9 cellular contexts compared by ENCODE assay signal in the genomic region with DNA sequence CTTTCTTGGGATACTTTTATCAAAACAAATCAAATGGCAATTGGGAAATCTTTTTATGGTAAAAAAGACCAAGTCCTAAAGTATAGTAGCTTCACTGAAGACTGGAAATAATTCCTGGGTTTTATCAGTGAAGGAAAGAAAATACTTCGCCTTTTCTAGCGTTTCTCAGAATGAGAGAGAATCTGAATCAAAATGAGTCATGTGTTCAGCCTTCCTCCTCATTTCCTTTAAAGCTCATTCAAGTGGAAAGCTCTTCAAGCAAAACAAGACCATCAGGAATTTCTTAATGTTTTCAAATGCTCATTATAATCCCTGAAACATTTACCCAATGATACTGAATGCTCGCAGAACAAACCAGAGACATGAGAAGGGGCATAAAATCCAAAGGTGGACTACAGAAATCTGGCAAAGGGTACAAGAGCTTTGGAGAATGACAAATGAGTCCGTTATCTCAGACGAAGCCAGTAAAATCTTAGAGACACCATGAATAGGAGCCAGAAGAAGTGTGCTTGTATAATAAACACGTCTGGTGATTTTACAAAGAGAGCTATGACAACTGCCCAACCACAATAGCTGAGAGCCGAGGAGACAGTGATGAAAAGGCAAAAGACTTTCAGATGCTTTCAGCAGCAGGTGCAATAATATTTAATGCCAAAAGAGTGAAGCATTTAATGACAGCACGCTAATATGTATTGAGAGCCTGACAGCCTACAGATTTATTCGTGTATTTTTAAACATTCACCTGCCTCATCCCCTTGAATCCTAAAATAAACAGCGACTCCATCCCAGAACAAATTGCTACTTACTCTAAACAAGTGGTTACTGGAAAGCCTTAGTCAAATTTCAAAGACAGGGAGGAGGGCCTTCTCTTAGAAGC. TPM values are rescaled to one million over a fixed set of nuclear protein-coding genes. Genes with fewer than 3 reads are reported as not detected.
DNase-seq lines count a peak whose midpoint lies in the region; ATAC-seq and TF ChIP-seq lines count a peak whose summit lies in the region.
"Had no signal": no experiment of that assay in that cellular context is flagged by ENCODE, and none has a peak within 500 bp of the region (broad histone marks: within the 10 kb centered on the region; RNA-seq: fewer than 3 reads in every experiment).

No MANE protein-coding gene starts in this region.

- H3K36me3 ChIP-seq in osteoblast (ENCODE audit: insufficient read depth, low read length), result peaks cover 19% of the 10 kb centered on the region

- ATAC-seq in esophagus mucosa, result peak; percentile 72
- ATAC-seq in HG03442 (IDR thresholded peaks at IDR 0.05; ENCODE audit: unreplicated experiment), result no peak
- no peak for ATAC-seq in HG02885 (IDR thresholded peaks at IDR 0.05; ENCODE audit: poor library complexity, unreplicated experiment)

- peaks cover 23% of the 10 kb centered on the region for H3K4me1 ChIP-seq in osteoblast (ENCODE audit: insufficient read depth, low read length)
- H3K4me1 ChIP-seq: pancreas had no signal

- no peak overlapping the region for H2AFZ ChIP-seq in osteoblast (ENCODE audit: low read length)

- DNase-seq in Caki2 (ENCODE audit: low read depth) (peak; percentile 40), NCI-H2107 (lab: John Stamatoyannopoulos, UW) (peak; percentile 63), osteoblast (ENCODE audit: insufficient read length, low spot score, missing footprints) (peak; percentile 68), T-helper 2 cell (no peak)
- no peak for DNase-seq in activated CD4-positive, alpha-beta T cell treated with anti-CD3 and anti-CD28 coated beads, Interleukin-2, amount 50 U/mL, for 48 hours
- DNase-seq: pancreas had no signal

- H3K27me3 ChIP-seq in osteoblast (ENCODE audit: insufficient read depth, low read length), result no peaks in the 10 kb centered on the region
- H3K27me3 ChIP-seq: pancreas had no signal

- in situ Hi-C loops in Caki2 (cut with HindIII; ENCODE audit: low pct_unique_long_range_greater_than_20kb, low sequenced_read_pairs), result no loop called here

- peak overlapping the region; percentile 11 for H3K4me2 ChIP-seq in osteoblast (ENCODE audit: insufficient read depth, low read length)

- H4K20me1 ChIP-seq in osteoblast (ENCODE audit: insufficient read depth, low read length), result peaks cover 5% of the 10 kb centered on the region

- no peak overlapping the region for H3K27ac ChIP-seq in osteoblast (ENCODE audit: low read depth, low read length)
- H3K27ac ChIP-seq: pancreas had no signal

- H3K79me2 ChIP-seq in osteoblast (ENCODE audit: insufficient read depth, low read length), result peaks cover 39% of the 10 kb centered on the region

- no peak overlapping the region for H3K4me3 ChIP-seq in osteoblast (ENCODE audit: insufficient read depth, low read length)
- H3K4me3 ChIP-seq: pancreas had no signal

- H3K9me3 ChIP-seq in osteoblast (ENCODE audit: low read depth, low read length), result no peaks in the 10 kb centered on the region
- H3K9me3 ChIP-seq: pancreas had no signal

- TF ChIP-seq CTCF in osteoblast (IDR thresholded peaks at IDR 0.05; ENCODE audit: extremely low read depth, low read depth, low read length), result no peak

RNA-seq across cellular contexts. Expression of a gene that starts 19.1 kb away (rescaled TPM):
- total RNA-seq in Caki2 (2014; rRNA removed; shearing (Covaris generic); ENCODE audit: low replicate concordance), result 13.9 and 25.6 TPM in 2 replicates
- total RNA-seq in esophagus mucosa (22.7 TPM), osteoblast (27.1 and 29.0 TPM in 2 replicates)

RNA-seq across cellular contexts. Expression of a gene that starts 19.3 kb away (rescaled TPM):
- 4.1 and 14.4 TPM in 2 replicates for total RNA-seq in Caki2 (2014; rRNA removed; shearing (Covaris generic); ENCODE audit: low replicate concordance)
- total RNA-seq in esophagus mucosa, result 1.1 TPM
- total RNA-seq in osteoblast, result 2.4 and 3.3 TPM in 2 replicates

Comparison
In these comparisons a context has a peak if more than half of its experiments do, and no peak if none do; other contexts are left out.
1. DNase-seq: peak in Caki2 (single experiment), NCI-H2107 (single experiment) and osteoblast (single experiment); none in activated CD4-positive, alpha-beta T cell treated with anti-CD3 and anti-CD28 coated beads, Interleukin-2, amount 50 U/mL, for 48 hours (0 of 2) and T-helper 2 cell (0 of 5).